Comparison of ENCODE assay signal across 1 cellular context in the genomic region with DNA sequence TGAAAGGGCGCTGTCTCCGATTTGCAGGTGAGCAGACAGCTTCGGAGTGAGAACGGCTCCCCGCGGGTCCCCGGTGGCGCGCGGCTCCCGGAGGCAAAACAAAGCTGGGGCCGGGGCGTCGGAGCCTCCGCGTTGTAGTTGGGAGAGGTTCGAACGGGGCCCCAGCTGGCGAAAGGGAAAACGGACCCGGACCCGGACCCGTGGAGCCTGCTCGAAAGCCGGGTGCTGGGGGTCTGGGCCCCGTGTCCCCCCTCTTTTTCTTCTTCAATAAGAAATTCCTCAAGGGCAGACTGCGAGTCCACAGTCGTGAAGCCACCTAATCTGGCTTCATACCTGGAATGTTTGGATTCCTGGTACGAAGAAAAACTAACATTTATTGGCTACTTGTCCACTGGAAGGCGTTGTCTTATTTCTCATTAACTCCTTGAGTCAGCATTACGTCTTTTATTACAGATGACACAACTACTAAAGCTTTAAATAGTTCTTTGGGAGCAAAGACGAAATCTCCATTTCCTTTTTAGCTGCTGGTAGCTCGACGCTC.
TF ChIP-seq lines count a peak whose summit lies in the region.

No MANE protein-coding gene starts in this region.

TF ChIP-seq in HEK293, 187 proteins besides CTCF, POLR2A, EP300 and RAD21 (continued from another document):
- peak; percentile 50; the same call in 1 of the 2 replicates for TF ChIP-seq PRDM6 (tag by site-specific recombination; IDR thresholded peaks at IDR 0.05)
- peak; percentile 37; the same call in 1 of the 2 replicates for TF ChIP-seq ZBTB21 (tag by site-specific recombination; IDR thresholded peaks at IDR 0.05)
